Comparison of ENCODE assay signal across 28 cellular contexts in genomic region chr18:36442717-36443116, GRCh38.
"Had no signal": no experiment of that assay in that cellular context is flagged by ENCODE, and none has a peak within 500 bp of the region (broad histone marks: within the 10 kb centered on the region; RNA-seq: fewer than 3 reads in every experiment).

No MANE protein-coding gene starts in this region.

- H3K27me3 ChIP-seq: breast epithelium, MG63, SJCRH30 had no signal

- H3K36me3 ChIP-seq: breast epithelium, MG63, SJCRH30 had no signal

- H3K4me3 Mint-ChIP-seq: activated CD4-positive, alpha-beta memory T cell treated with anti-CD3 and anti-CD28 coated beads for 36 hours; activated CD4-positive, alpha-beta T cell treated with anti-CD3 and anti-CD28 coated beads, Interleukin-2, amount 10 ng/mL, durations not matched to agents 7 days and 5 days; activated naive CD8-positive, alpha-beta T cell treated with anti-CD3 and anti-CD28 coated beads, Interleukin-2, amount 50 U/mL, for 24 hours; activated T-cell treated with anti-CD3 and anti-CD28 coated beads, Interleukin-2, amount 50 U/mL, for 4 hours had no signal

- DNase-seq: activated CD4-positive, alpha-beta memory T cell treated with anti-CD3 and anti-CD28 coated beads for 36 hours; activated CD4-positive, alpha-beta T cell treated with anti-CD3 and anti-CD28 coated beads, Interleukin-2, amount 10 ng/mL, durations not matched to agents 7 days and 5 days; activated CD4-positive, CD25-positive, alpha-beta regulatory T cell; activated CD8-positive, alpha-beta memory T cell treated with anti-CD3 and anti-CD28 coated beads for 24 hours; activated effector memory CD4-positive, alpha-beta T cell treated with anti-CD3 and anti-CD28 coated beads, Interleukin-2, amount 50 U/mL, for 16 hours; activated naive CD4-positive, alpha-beta T cell treated with Interleukin-2 at 50 U/mL for 16 hours; activated naive CD8-positive, alpha-beta T cell treated with anti-CD3 and anti-CD28 coated beads, Interleukin-2, amount 50 U/mL, for 24 hours; activated T-cell treated with anti-CD3 and anti-CD28 coated beads, Interleukin-2, amount 50 U/mL, for 4 hours; central memory CD4-positive, alpha-beta T cell; MG63; MV-4-11; NCI-H1092 treated with DMSO at 0.1 percent for 48 hours; NCI-H1436; NCI-H187; NCI-H2081; NCI-H510A treated with DMSO at 0.1 percent for 48 hours; NK-92 treated with Interleukin-12 subunit alpha and Interleukin-12 subunit beta, amount 100 ng/mL, for 24 hours; OCI-M1; Right ventricle myocardium superior; RPMI8226; SJCRH30; SK-N-SH; T-helper 1 cell had no signal

- H3K4me1 Mint-ChIP-seq: activated CD4-positive, alpha-beta T cell treated with anti-CD3 and anti-CD28 coated beads, Interleukin-2, amount 10 ng/mL, durations not matched to agents 7 days and 5 days; activated naive CD8-positive, alpha-beta T cell treated with anti-CD3 and anti-CD28 coated beads, Interleukin-2, amount 50 U/mL, for 24 hours had no signal

- H3K4me1 ChIP-seq: SJCRH30 had no signal

- H3K27ac ChIP-seq: KMS-11, SJCRH30, VCaP had no signal

- H3K27ac Mint-ChIP-seq: activated CD4-positive, alpha-beta memory T cell treated with anti-CD3 and anti-CD28 coated beads for 36 hours; activated CD4-positive, alpha-beta T cell treated with anti-CD3 and anti-CD28 coated beads, Interleukin-2, amount 10 ng/mL, durations not matched to agents 7 days and 5 days; activated naive CD4-positive, alpha-beta T cell treated with anti-CD3 and anti-CD28 coated beads, Interleukin-2, amount 50 U/mL, for 72 hours; activated naive CD8-positive, alpha-beta T cell treated with anti-CD3 and anti-CD28 coated beads, Interleukin-2, amount 50 U/mL, for 24 hours had no signal

- H3K4me2 ChIP-seq: KMS-11 had no signal

- H3K9me3 ChIP-seq: breast epithelium, MG63, SJCRH30, SK-N-SH had no signal

- H3K9me3 Mint-ChIP-seq: activated CD4-positive, alpha-beta memory T cell treated with anti-CD3 and anti-CD28 coated beads for 36 hours; activated CD4-positive, alpha-beta T cell treated with anti-CD3 and anti-CD28 coated beads, Interleukin-2, amount 10 ng/mL, durations not matched to agents 7 days and 5 days; activated naive CD4-positive, alpha-beta T cell treated with anti-CD3 and anti-CD28 coated beads, Interleukin-2, amount 50 U/mL, for 72 hours; activated naive CD8-positive, alpha-beta T cell treated with anti-CD3 and anti-CD28 coated beads, Interleukin-2, amount 50 U/mL, for 24 hours; activated T-cell treated with anti-CD3 and anti-CD28 coated beads, Interleukin-2, amount 50 U/mL, for 4 hours had no signal

- H3K36me3 Mint-ChIP-seq: activated CD4-positive, alpha-beta memory T cell treated with anti-CD3 and anti-CD28 coated beads for 36 hours; activated naive CD4-positive, alpha-beta T cell treated with anti-CD3 and anti-CD28 coated beads, Interleukin-2, amount 50 U/mL, for 72 hours had no signal

- ATAC-seq: activated naive CD4-positive, alpha-beta T cell treated with anti-CD3 and anti-CD28 coated beads, Interleukin-2, amount 50 U/mL, for 72 hours; activated naive CD8-positive, alpha-beta T cell treated with anti-CD3 and anti-CD28 coated beads, Interleukin-2, amount 50 U/mL, for 24 hours; activated T-cell treated with anti-CD3 and anti-CD28 coated beads, Interleukin-2, amount 50 U/mL, for 4 hours; Panc1 had no signal

- H3K4me3 ChIP-seq: breast epithelium, MG63, SJCRH30 had no signal

- H3K9ac ChIP-seq: KMS-11 had no signal
